In genomic region chr19:43612374-43612773, GRCh38 we compare ENCODE assay signal across 16 cellular contexts. TPM values are rescaled to one million over a fixed set of nuclear protein-coding genes. Genes with fewer than 3 reads are reported as not detected.
A peak's percentile ranks its signal among the peaks of the same experiment; 100 is the strongest.
DNase-seq lines count a peak whose midpoint lies in the region; TF ChIP-seq lines count a peak whose summit lies in the region.
"Had no signal": no experiment of that assay in that cellular context is flagged by ENCODE, and none has a peak within 500 bp of the region (broad histone marks: within the 10 kb centered on the region; RNA-seq: fewer than 3 reads in every experiment).

No MANE protein-coding gene starts in this region.

- H3K36me3 ChIP-seq in HEK293 (ENCODE audit: control insufficient read depth in 2 of 2, insufficient read depth in 1 of 2, low read length in 2 of 2) = peaks cover 45 to 69% of the 10 kb centered on the region in 2 experiments

- no peak overlapping the region for H3K27ac ChIP-seq in HEK293 (ENCODE audit: extremely low read depth, low read depth, low read length)
- H3K27ac ChIP-seq: SJCRH30 had no signal

- no peaks in the 10 kb centered on the region for H3K27me3 Mint-ChIP-seq in activated T-helper 1 cell treated with anti-CD3 and anti-CD28 coated beads, Interleukin-12 subunit alpha, Interleukin-12 subunit beta, Interleukin-2, Interleukin-4 antibody, amounts not matched to agents 30 ng/mL and 10 ng/mL and 1 ng/mL, durations not matched to agents 14 hours and 24 hours and 36 hours (ENCODE audit: insufficient read depth)
- H3K27me3 Mint-ChIP-seq in endothelial cell (ENCODE audit: unreplicated experiment) = peaks cover 5% of the 10 kb centered on the region

- POLR2A ChIA-PET in HEK293 (lab: Yijun Ruan, JAX) = interaction anchor here (1.1 kb wide), 1 partner anchor 16 kb away, joined by 3 read pairs; the partner anchor contains the start of genes IRGQ and ZNF576

- no peaks in the 10 kb centered on the region for H3K9me3 Mint-ChIP-seq in activated T-helper 1 cell treated with anti-CD3 and anti-CD28 coated beads, Interleukin-12 subunit alpha, Interleukin-12 subunit beta, Interleukin-2, Interleukin-4 antibody, amounts not matched to agents 30 ng/mL and 10 ng/mL and 1 ng/mL, durations not matched to agents 14 hours and 24 hours and 36 hours
- H3K9me3 Mint-ChIP-seq in endothelial cell (ENCODE audit: unreplicated experiment) = no peaks in the 10 kb centered on the region

- CTCF ChIA-PET in HEK293 (lab: Yijun Ruan, JAX) = interaction anchor here (0.5 to 1.5 kb wide), 3 partner anchors 50 to 148 kb away, joined by 4 to 6 read pairs (median 5); no protein-coding TSS in a partner anchor

- no peaks in the 10 kb centered on the region; the same call in 1 of the 2 replicates for H3K9me3 ChIP-seq in HEK293 (ENCODE audit: control insufficient read depth, insufficient read depth, low read depth, low read length)
- H3K9me3 ChIP-seq: BE2C, SJCRH30 had no signal

- H3K4me3 ChIP-seq in HEK293 (ENCODE audit: low read depth, low read length) = no peak overlapping the region
- H3K4me3 ChIP-seq: SJCRH30 had no signal

- peaks cover 15% of the 10 kb centered on the region for H3K4me1 ChIP-seq in HEK293 (ENCODE audit: control insufficient read depth, insufficient read depth, low read length)
- H3K4me1 ChIP-seq: BE2C, SJCRH30 had no signal

- H3K36me3 Mint-ChIP-seq in activated T-helper 1 cell treated with anti-CD3 and anti-CD28 coated beads, Interleukin-12 subunit alpha, Interleukin-12 subunit beta, Interleukin-2, Interleukin-4 antibody, amounts not matched to agents 30 ng/mL and 10 ng/mL and 1 ng/mL, durations not matched to agents 14 hours and 24 hours and 36 hours (ENCODE audit: low read depth) = no peaks in the 10 kb centered on the region
- peaks cover 43% of the 10 kb centered on the region for H3K36me3 Mint-ChIP-seq in endothelial cell (ENCODE audit: low read depth, unreplicated experiment)

- H3K4me1 Mint-ChIP-seq in activated T-helper 1 cell treated with anti-CD3 and anti-CD28 coated beads, Interleukin-12 subunit alpha, Interleukin-12 subunit beta, Interleukin-2, Interleukin-4 antibody, amounts not matched to agents 30 ng/mL and 10 ng/mL and 1 ng/mL, durations not matched to agents 14 hours and 24 hours and 36 hours (ENCODE audit: low read depth) = peaks cover 3% of the 10 kb centered on the region
- H3K4me1 Mint-ChIP-seq in endothelial cell (ENCODE audit: unreplicated experiment) = peaks cover 31% of the 10 kb centered on the region

- TF ChIP-seq CTCF in HEK293 (tag by site-specific recombination; IDR thresholded peaks at IDR 0.05) (no peak), endothelial cell (IDR thresholded peaks at IDR 0.05; ENCODE audit: unreplicated experiment) (peak; percentile 14)

- peak overlapping the region; percentile 18 for H3K27ac Mint-ChIP-seq in activated T-helper 1 cell treated with anti-CD3 and anti-CD28 coated beads, Interleukin-12 subunit alpha, Interleukin-12 subunit beta, Interleukin-2, Interleukin-4 antibody, amounts not matched to agents 30 ng/mL and 10 ng/mL and 1 ng/mL, durations not matched to agents 14 hours and 24 hours and 36 hours
- peak overlapping the region; percentile 21 for H3K27ac Mint-ChIP-seq in endothelial cell (ENCODE audit: unreplicated experiment)

- DNase-seq in activated T-helper 1 cell treated with anti-CD3 and anti-CD28 coated beads, Interleukin-12 subunit alpha, Interleukin-12 subunit beta, Interleukin-2, Interleukin-4 antibody, amounts not matched to agents 30 ng/mL and 10 ng/mL and 1 ng/mL, durations not matched to agents 14 hours and 24 hours and 36 hours (ENCODE audit: low spot score) = no peak
- DNase-seq in endothelial cell (ENCODE audit: low spot score) = no peak
- DNase-seq in RPMI8226 = no peak
- DNase-seq in cerebellar cortex (ENCODE audit: low spot score) = no peak
- DNase-seq: BE2C, DMS53, GDM1, Karpas-422, NCI-H1694, NCI-H2081, NCI-H2171, NCI-H345, NCI-H524 treated with DMSO at 0.1 percent for 48 hours, NCI-H82, SJCRH30 had no signal

- H3K4me3 Mint-ChIP-seq in activated T-helper 1 cell treated with anti-CD3 and anti-CD28 coated beads, Interleukin-12 subunit alpha, Interleukin-12 subunit beta, Interleukin-2, Interleukin-4 antibody, amounts not matched to agents 30 ng/mL and 10 ng/mL and 1 ng/mL, durations not matched to agents 14 hours and 24 hours and 36 hours = no peak overlapping the region
- H3K4me3 Mint-ChIP-seq in endothelial cell (ENCODE audit: unreplicated experiment) = peak overlapping the region; percentile 72

- intact Hi-C loops in activated T-helper 1 cell treated with anti-CD3 and anti-CD28 coated beads, Interleukin-12 subunit alpha, Interleukin-12 subunit beta, Interleukin-2, Interleukin-4 antibody, amounts not matched to agents 30 ng/mL and 10 ng/mL and 1 ng/mL, durations not matched to agents 14 hours and 24 hours and 36 hours (cut with micrococcal nuclease) = no loop called here

TF ChIP-seq in HEK293, 187 proteins besides CTCF, POLR2A, EP300 and RAD21:
- TF ChIP-seq ZBTB20 (tag by site-specific recombination; IDR thresholded peaks at IDR 0.05) = no peak
- TF ChIP-seq ZNF600 (tag by site-specific recombination; IDR thresholded peaks at IDR 0.05) = peak; percentile 33; the same call in 1 of the 2 replicates
- TF ChIP-seq ZNF274 (IDR thresholded peaks at IDR 0.05; ENCODE audit: low read length) = no peak
- peak; percentile 75; the same call in 1 of the 2 replicates for TF ChIP-seq ZNF274 (tag by site-specific recombination; IDR thresholded peaks at IDR 0.05; ENCODE audit: borderline replicate concordance)

RNA-seq across cellular contexts. Expression of gene SRRM5, which starts 0.5 kb away (rescaled TPM):
- total RNA-seq in activated T-helper 1 cell treated with anti-CD3 and anti-CD28 coated beads, Interleukin-12 subunit alpha, Interleukin-12 subunit beta, Interleukin-2, Interleukin-4 antibody, amounts not matched to agents 30 ng/mL and 10 ng/mL and 1 ng/mL, durations not matched to agents 14 hours and 24 hours and 36 hours = 0.10 and 0.13 TPM in 2 replicates
- 0.26 TPM for total RNA-seq in endothelial cell (ENCODE audit: unreplicated experiment)

RNA-seq across cellular contexts. Expression of gene ZNF428, which starts 7.1 kb away (rescaled TPM):
- total RNA-seq in activated T-helper 1 cell treated with anti-CD3 and anti-CD28 coated beads, Interleukin-12 subunit alpha, Interleukin-12 subunit beta, Interleukin-2, Interleukin-4 antibody, amounts not matched to agents 30 ng/mL and 10 ng/mL and 1 ng/mL, durations not matched to agents 14 hours and 24 hours and 36 hours = 17.9 and 20.3 TPM in 2 replicates
- total RNA-seq in endothelial cell (ENCODE audit: unreplicated experiment) = 97.7 TPM

RNA-seq across cellular contexts. Expression of gene ZNF576, which starts 16.0 kb away (rescaled TPM):
- 17.3 and 18.6 TPM in 2 replicates for total RNA-seq in activated T-helper 1 cell treated with anti-CD3 and anti-CD28 coated beads, Interleukin-12 subunit alpha, Interleukin-12 subunit beta, Interleukin-2, Interleukin-4 antibody, amounts not matched to agents 30 ng/mL and 10 ng/mL and 1 ng/mL, durations not matched to agents 14 hours and 24 hours and 36 hours
- 10.7 TPM for total RNA-seq in endothelial cell (ENCODE audit: unreplicated experiment)

RNA-seq across cellular contexts. Expression of gene IRGQ, which starts 16.4 kb away (rescaled TPM):
- total RNA-seq in activated T-helper 1 cell treated with anti-CD3 and anti-CD28 coated beads, Interleukin-12 subunit alpha, Interleukin-12 subunit beta, Interleukin-2, Interleukin-4 antibody, amounts not matched to agents 30 ng/mL and 10 ng/mL and 1 ng/mL, durations not matched to agents 14 hours and 24 hours and 36 hours = 33.5 and 34.9 TPM in 2 replicates
- total RNA-seq in endothelial cell (ENCODE audit: unreplicated experiment) = 48.6 TPM

RNA-seq across cellular contexts. Expression of gene CADM4, which starts 27.3 kb away (rescaled TPM):
- 0.32 and 0.39 TPM in 2 replicates for total RNA-seq in activated T-helper 1 cell treated with anti-CD3 and anti-CD28 coated beads, Interleukin-12 subunit alpha, Interleukin-12 subunit beta, Interleukin-2, Interleukin-4 antibody, amounts not matched to agents 30 ng/mL and 10 ng/mL and 1 ng/mL, durations not matched to agents 14 hours and 24 hours and 36 hours
- 21.1 TPM for total RNA-seq in endothelial cell (ENCODE audit: unreplicated experiment)
